Comparison of ENCODE assay signal across 8 cellular contexts in the genomic region with DNA sequence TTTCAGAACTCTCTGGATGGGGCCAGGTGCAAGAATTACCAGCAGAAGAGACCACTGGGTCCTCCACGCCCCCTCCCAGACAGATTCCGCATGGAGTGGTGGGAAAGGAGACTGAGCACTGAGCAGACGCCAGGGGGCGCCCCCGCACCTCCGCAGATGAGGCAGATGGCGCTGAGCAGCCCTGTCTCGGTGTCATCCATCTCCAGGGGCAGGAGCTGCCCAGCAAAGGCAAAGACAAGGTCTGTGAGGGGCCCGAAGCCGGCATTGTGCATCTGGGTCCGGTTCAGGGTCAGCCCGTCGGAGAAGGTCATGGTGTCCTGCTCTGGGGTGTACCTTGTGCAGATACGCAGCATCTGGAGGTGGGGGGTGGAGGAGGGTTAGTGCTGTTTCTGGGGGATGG. TPM values are rescaled to one million over a fixed set of nuclear protein-coding genes. Genes with fewer than 3 reads are reported as not detected.
A peak's percentile ranks its signal among the peaks of the same experiment; 100 is the strongest.
DNase-seq lines count a peak whose midpoint lies in the region; ATAC-seq and TF ChIP-seq lines count a peak whose summit lies in the region.

No MANE protein-coding gene starts in this region.

- no peak overlapping the region for H3K4me2 ChIP-seq in HCT116 (ENCODE audit: low read length)

- H3K27ac ChIP-seq in HCT116 (ENCODE audit: low read depth, low read length), result no peak overlapping the region; the same call in 1 of the 2 replicates

- RAD21 ChIA-PET in HCT116 (lab: Charles Lee; ENCODE audit: low non-redundant PET in 1 of 2, low total read pairs in 2 of 2, uncharacterized antibody in 2 of 2, unreplicated experiment in 2 of 2), result interaction anchor here (0.7 to 2.0 kb wide), 10 partner anchors 38 to 139 kb away, joined by 3 to 11 read pairs (median 4); partner anchors contain the start of genes AAAS (in 2 of the 2), MYG1 (in 1 of the 2) and PFDN5 (in 1 of the 2)

- peaks cover 0 to 5% (median 2%) of the 10 kb centered on the region in 3 donors for H3K27me3 Mint-ChIP-seq in CD14-positive monocyte (ENCODE audit: low read depth in 3 of 3)

- BruUV-seq in HCT116 (replicated peaks; lab: Mats Ljungman, UMichigan), result no TSS peak

- no peaks in the 10 kb centered on the region for H3K9me2 ChIP-seq in HCT116 (ENCODE audit: insufficient read depth)

- H3K36me3 Mint-ChIP-seq in CD14-positive monocyte, result peaks cover 46 to 61% of the 10 kb centered on the region in 2 donors

- ATAC-seq in HCT116, result peak; percentile 83
- peak; percentile 76 to 80 for ATAC-seq in activated CD4-positive, CD25-positive, alpha-beta regulatory T cell treated with anti-CD3 and anti-CD28 coated beads, Interleukin-2, amount 50 U/mL, for 24 hours
- ATAC-seq in left lobe of liver, result peak; percentile 90
- ATAC-seq in GM19351 (IDR thresholded peaks at IDR 0.05; ENCODE audit: unreplicated experiment), result no peak

- H3K27me3 ChIP-seq in HCT116 (ENCODE audit: insufficient read depth, low read length), result no peaks in the 10 kb centered on the region

- CTCF ChIA-PET in HCT116 (lab: Charles Lee), result interaction anchor here (0.6 to 4.5 kb wide), 20 partner anchors 9 to 166 kb away, joined by 3 to 43 read pairs (median 4); partner anchors contain the start of genes AAAS, ESPL1, MYG1 and PFDN5

- peaks cover 81% of the 10 kb centered on the region for H3K4me1 Mint-ChIP-seq in CD14-positive monocyte

- peaks cover 5 to 9% (median 7%) of the 10 kb centered on the region in 7 donors for H3K9me3 Mint-ChIP-seq in CD14-positive monocyte

- no peak for TF ChIP-seq RAD21 in HCT116 (IDR thresholded peaks at IDR 0.05; ENCODE audit: low read depth)

- peaks cover 11 to 27% of the 10 kb centered on the region in 2 experiments for H3K36me3 ChIP-seq in HCT116 (ENCODE audit: control insufficient read depth in 1 of 2, insufficient read depth in 2 of 2, low read length in 2 of 2)

- H3K4me1 ChIP-seq in HCT116 (ENCODE audit: control insufficient read depth in 1 of 2, insufficient read depth in 2 of 2, low read length in 2 of 2), result peaks cover 20 to 24% of the 10 kb centered on the region in 2 experiments

- no peak for TF ChIP-seq POLR2A in HCT116 (IDR thresholded peaks at IDR 0.05; ENCODE audit: borderline replicate concordance, extremely low read depth, insufficient read depth, insufficient read length)

- DNase-seq in CD14-positive monocyte (ENCODE audit: low spot score) (peak; percentile 81), HCT116 (ENCODE audit: low read depth, low spot score) (no peak), NCI-H460 (ENCODE audit: extremely low read depth, low read depth) (peak; percentile 74), left lobe of liver (ENCODE audit: low spot score) (peak; percentile 84)
- peak; percentile 76 for DNase-seq in central memory CD4-positive, alpha-beta T cell
- DNase-seq in stimulated activated CD4-positive, alpha-beta T cell treated with anti-CD3 and anti-CD28 coated beads, Interleukin-4, amount 100 ng/mL, for 48 hours (ENCODE audit: low read depth in 2 of 2), result peak; percentile 80 to 82

- H3K9ac ChIP-seq in HCT116 (ENCODE audit: low read length), result no peak overlapping the region

- POLR2A ChIA-PET in HCT116 (lab: Charles Lee), result interaction anchor here (1.1 kb wide), 1 partner anchor 82 kb away, joined by 3 read pairs; the partner anchor contains the start of gene PFDN5

- H3K4me3 ChIP-seq in HCT116 (replicated peaks in 1 of 2; ENCODE audit: low read depth in 1 of 2, low read length in 2 of 2), result no peak overlapping the region

- no peaks in the 10 kb centered on the region for H4K20me1 ChIP-seq in HCT116 (ENCODE audit: insufficient read depth)

- peaks cover 24% of the 10 kb centered on the region for H3K79me2 ChIP-seq in HCT116 (ENCODE audit: insufficient read depth, low read length)

- intact Hi-C loops in CD14-positive monocyte (cut with micrococcal nuclease) (loop anchor here (2.0 to 10.0 kb wide), 5 partner anchors 73 to 291 kb away; partner anchors contain the start of genes AAAS (in 2 of the 2), NPFF (in 1 of the 2) and TARBP2 (in 1 of the 2)), HCT116 (cut with micrococcal nuclease) (loop anchor here (1.0 kb wide), 2 partner anchors 38 to 74 kb away; no protein-coding TSS in a partner anchor)

- TF ChIP-seq CTCF in CD14-positive monocyte (IDR thresholded peaks at IDR 0.05), result peak; percentile 97
- TF ChIP-seq CTCF in HCT116 (IDR thresholded peaks at IDR 0.05 in 2 of 3, conservative IDR thresholded peaks at IDR 0.05 in 1 of 3; ENCODE audit: borderline replicate concordance in 1 of 3, insufficient read depth in 1 of 3, low read depth in 2 of 3, low read length in 2 of 3), result peak in 2 of 3 experiments; percentile 89 to 97; a peak in 4 of 6 replicates

- no peaks in the 10 kb centered on the region for H3K9me3 ChIP-seq in HCT116 (ENCODE audit: control insufficient read depth in 1 of 2, insufficient read depth in 1 of 2, low read depth in 1 of 2, low read length in 2 of 2)

- H3K4me3 Mint-ChIP-seq in CD14-positive monocyte, result no peak overlapping the region

- H3K27ac Mint-ChIP-seq in CD14-positive monocyte, result peak overlapping the region in 1 of 7 donors; percentile 12

- no peak overlapping the region for H2AFZ ChIP-seq in HCT116 (ENCODE audit: low read depth, low read length, poor library complexity, severe bottlenecking)

TF ChIP-seq in HCT116, 20 proteins besides CTCF, POLR2A, EP300 and RAD21:
- TF ChIP-seq YY1 (IDR thresholded peaks at IDR 0.05; ENCODE audit: extremely low read depth, insufficient replicate concordance, low read depth, low read length), result peak; percentile 31
- no peak for TF ChIP-seq TCF7L2 (IDR thresholded peaks at IDR 0.05; ENCODE audit: borderline replicate concordance, extremely low read depth, insufficient read depth, insufficient read length)

RNA-seq across cellular contexts. Expression of gene ITGB7, which starts 6.3 kb away (rescaled TPM):
- polyA plus RNA-seq in CD14-positive monocyte, result 10 to 100 TPM; 28.4 to 33.1 TPM
- total RNA-seq in HCT116 (2021; ENCODE audit: unreplicated experiment) (1.9 TPM), left lobe of liver (8.6 TPM)
- polyA plus RNA-seq in HCT116 (2012), result 0.33 and 0.47 TPM in 2 replicates
- total RNA-seq in NCI-H460 (2014; rRNA removed; shearing (Covaris generic)), result not detected in 2 replicates
- polyA plus RNA-seq in NCI-H460 (2014; cell fraction: nucleus; rRNA removed), result 0.54 TPM in 1 of 2 replicates, not detected in the other

RNA-seq across cellular contexts. Expression of gene RARG, which starts 18.7 kb away (rescaled TPM):
- 1 to 10 TPM; 1.8 to 2.3 TPM for polyA plus RNA-seq in CD14-positive monocyte
- total RNA-seq in HCT116 (2021; ENCODE audit: unreplicated experiment) (68.9 TPM), left lobe of liver (2.5 TPM)
- 50.8 and 54.4 TPM in 2 replicates for polyA plus RNA-seq in HCT116 (2012)
- total RNA-seq in NCI-H460 (2014; rRNA removed; shearing (Covaris generic)), result 8.5 and 12.0 TPM in 2 replicates
- polyA plus RNA-seq in NCI-H460 (2014; cell fraction: nucleus; rRNA removed), result 12.2 and 17.9 TPM in 2 replicates

RNA-seq across cellular contexts. Expression of gene CSAD, which starts 32.6 kb away (rescaled TPM):
- polyA plus RNA-seq in CD14-positive monocyte, result 1 to 10 TPM; 1.3 to 1.4 TPM
- total RNA-seq in HCT116 (2021; ENCODE audit: unreplicated experiment) (20.3 TPM), left lobe of liver (53.6 TPM)
- 17.4 and 19.4 TPM in 2 replicates for polyA plus RNA-seq in HCT116 (2012)
- 5.6 and 12.6 TPM in 2 replicates for total RNA-seq in NCI-H460 (2014; rRNA removed; shearing (Covaris generic))
- polyA plus RNA-seq in NCI-H460 (2014; cell fraction: nucleus; rRNA removed), result 37.7 and 94.6 TPM in 2 replicates

RNA-seq across cellular contexts. Expression of gene ZNF740, which starts 32.8 kb away (rescaled TPM):
- polyA plus RNA-seq in CD14-positive monocyte, result 1 to 10 TPM in 1 of 2 donors, under 1 TPM in 1; 0.74 to 1.3 TPM
- total RNA-seq in HCT116 (2021; ENCODE audit: unreplicated experiment), result 49.7 TPM
- 11.8 and 13.2 TPM in 2 replicates for polyA plus RNA-seq in HCT116 (2012)
- total RNA-seq in NCI-H460 (2014; rRNA removed; shearing (Covaris generic)), result 12.3 and 14.9 TPM in 2 replicates
- 14.2 and 15.1 TPM in 2 replicates for polyA plus RNA-seq in NCI-H460 (2014; cell fraction: nucleus; rRNA removed)
- total RNA-seq in left lobe of liver, result 25.9 TPM

RNA-seq across cellular contexts. Expression of gene ESPL1, which starts 54.8 kb away (rescaled TPM):
- not detected for polyA plus RNA-seq in CD14-positive monocyte
- total RNA-seq in HCT116 (2021; ENCODE audit: unreplicated experiment) (50.3 TPM), left lobe of liver (0.73 TPM)
- polyA plus RNA-seq in HCT116 (2012), result 33.9 and 36.7 TPM in 2 replicates
- total RNA-seq in NCI-H460 (2014; rRNA removed; shearing (Covaris generic)), result 12.3 and 15.7 TPM in 2 replicates
- polyA plus RNA-seq in NCI-H460 (2014; cell fraction: nucleus; rRNA removed), result 64.6 and 85.2 TPM in 2 replicates
